In the genomic region with DNA sequence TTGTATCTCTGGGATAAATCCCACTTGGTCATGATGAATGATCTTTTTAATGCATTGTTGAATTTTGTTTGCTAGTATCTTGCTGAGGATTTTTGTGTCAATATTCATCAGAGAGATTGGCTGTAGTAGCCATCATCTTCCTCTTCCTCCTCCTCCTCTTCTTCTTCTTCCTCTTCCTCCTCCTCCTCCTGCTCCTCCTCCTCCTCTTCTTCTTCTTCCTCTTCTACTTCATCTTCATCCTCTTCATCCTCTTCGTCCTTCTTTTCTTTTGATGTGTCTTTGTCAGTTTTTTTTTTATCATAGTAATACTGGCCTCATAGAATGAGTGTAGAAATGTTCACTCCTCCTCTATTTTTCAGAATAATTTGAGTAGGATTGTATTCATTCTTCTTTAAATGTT, we compare ENCODE assay signal across 31 cellular contexts. TPM values are rescaled to one million over a fixed set of nuclear protein-coding genes. Genes with fewer than 3 reads are reported as not detected.
DNase-seq lines count a peak whose midpoint lies in the region; FAIRE-seq and TF ChIP-seq lines count a peak whose summit lies in the region.
"Had no signal": no experiment of that assay in that cellular context is flagged by ENCODE, and none has a peak within 500 bp of the region (broad histone marks: within the 10 kb centered on the region; RNA-seq: fewer than 3 reads in every experiment).

No MANE protein-coding gene starts in this region.

- intact Hi-C loops in A673 (cut with micrococcal nuclease; ENCODE audit: unreplicated experiment) = no loop called here

- FAIRE-seq in bronchial epithelial cell (lab: Jason Lieb, UNC) = peak; percentile 43
- FAIRE-seq: A549, D721Med had no signal

- no peak overlapping the region for H3K27ac ChIP-seq in HEK293 (ENCODE audit: extremely low read depth, low read depth, low read length)
- no peak overlapping the region for H3K27ac ChIP-seq in A673 (ENCODE audit: low read depth, low read length, poor library complexity, severe bottlenecking)
- H3K27ac ChIP-seq: 22Rv1; A549; BLaER1; BLaER1 treated with 17β-estradiol and CSF1 and Interleukin-3, amounts not matched to agents 10 nM and 100 nM; C4-2B had no signal

- no peak for TF ChIP-seq CTCF in HEK293 (tag by site-specific recombination; IDR thresholded peaks at IDR 0.05)
- no peak for TF ChIP-seq CTCF in bronchial epithelial cell (IDR thresholded peaks at IDR 0.05; ENCODE audit: insufficient read depth, low read length, severe bottlenecking)
- TF ChIP-seq CTCF in A673 (conservative IDR thresholded peaks at IDR 0.05; ENCODE audit: low read depth, low read length) = no peak

- no peak for DNase-seq in bronchial epithelial cell (ENCODE audit: low read depth)
- DNase-seq in A673 (ENCODE audit: low spot score) = no peak
- DNase-seq in effector CD4-positive, alpha-beta T cell = no peak
- DNase-seq: 8988T; ACHN; AML-193; BE2C; C1 segment of cervical spinal cord; Caco-2; Calu3; CD4-positive, alpha-beta memory T cell; CD4-positive, alpha-beta T cell; CD4-positive, CD25-positive, alpha-beta regulatory T cell; CD8-positive, alpha-beta memory T cell; CD8-positive, alpha-beta T cell; COR-L47; DMS 273 treated with DMSO at 0.1 percent for 48 hours; DMS153; DMS53; DMS79; DMS79 treated with DMSO at 0.1 percent for 48 hours; DND-41; EL had no signal

- H3K27me3 ChIP-seq in bronchial epithelial cell (ENCODE audit: control insufficient read depth, insufficient read depth, low read length) (no peaks in the 10 kb centered on the region), A673 (replicated peaks; ENCODE audit: insufficient read depth, low read depth, low read length, poor library complexity) (no peaks in the 10 kb centered on the region)
- H3K27me3 ChIP-seq: BE2C; BLaER1; BLaER1 treated with 17β-estradiol and CSF1 and Interleukin-3, amounts not matched to agents 10 nM and 100 nM had no signal

- H3K4me1 ChIP-seq in HEK293 (ENCODE audit: control insufficient read depth, insufficient read depth, low read length) = no peaks in the 10 kb centered on the region
- no peaks in the 10 kb centered on the region for H3K4me1 ChIP-seq in A673 (ENCODE audit: insufficient read depth, low read length, poor library complexity, severe bottlenecking)
- H3K4me1 ChIP-seq: A549; BE2C; BLaER1; BLaER1 treated with 17β-estradiol and CSF1 and Interleukin-3, amounts not matched to agents 10 nM and 100 nM; Caco-2 had no signal

- H3K36me3 ChIP-seq in HEK293 (ENCODE audit: control insufficient read depth in 2 of 2, insufficient read depth in 1 of 2, low read length in 2 of 2) = no peaks in the 10 kb centered on the region
- H3K36me3 ChIP-seq in bronchial epithelial cell (ENCODE audit: control insufficient read depth, insufficient read depth, low read length) = no peaks in the 10 kb centered on the region
- H3K36me3 ChIP-seq in A673 (ENCODE audit: insufficient read depth, low read length, poor library complexity, severe bottlenecking) = no peaks in the 10 kb centered on the region
- H3K36me3 ChIP-seq: BE2C; BLaER1; BLaER1 treated with 17β-estradiol and CSF1 and Interleukin-3, amounts not matched to agents 10 nM and 100 nM had no signal

- CTCF ChIA-PET in HEK293 (lab: Yijun Ruan, JAX) (no interaction called here), A673 (lab: Charles Lee) (no interaction called here)

- no peak overlapping the region for H3K4me3 ChIP-seq in HEK293 (ENCODE audit: low read depth, low read length)
- H3K4me3 ChIP-seq in bronchial epithelial cell (ENCODE audit: low read depth, low read length) = no peak overlapping the region
- no peak overlapping the region for H3K4me3 ChIP-seq in A673 (ENCODE audit: low read depth, low read length, poor library complexity, severe bottlenecking)
- H3K4me3 ChIP-seq: A549; BLaER1; BLaER1 treated with 17β-estradiol and CSF1 and Interleukin-3, amounts not matched to agents 10 nM and 100 nM had no signal

- H3K9me3 ChIP-seq in HEK293 (ENCODE audit: control insufficient read depth, insufficient read depth, low read depth, low read length) = no peaks in the 10 kb centered on the region
- H3K9me3 ChIP-seq in A673 (ENCODE audit: low read depth, low read length, poor library complexity, severe bottlenecking) = no peaks in the 10 kb centered on the region
- H3K9me3 ChIP-seq: BE2C; BLaER1; BLaER1 treated with 17β-estradiol and CSF1 and Interleukin-3, amounts not matched to agents 10 nM and 100 nM; Caco-2 had no signal

- no TSS peak for BruUV-seq in A673 (replicated peaks; lab: Mats Ljungman, UMichigan)

- POLR2A ChIA-PET in HEK293 (lab: Yijun Ruan, JAX) (no interaction called here), A673 (lab: Charles Lee; ENCODE audit: low non-redundant PET) (no interaction called here)

TF ChIP-seq in HEK293, 187 proteins besides CTCF, POLR2A, EP300 and RAD21:
- TF ChIP-seq ZNF830 (tag by site-specific recombination; IDR thresholded peaks at IDR 0.05; ENCODE audit: low read depth) = no peak
- TF ChIP-seq, protein P1, sequence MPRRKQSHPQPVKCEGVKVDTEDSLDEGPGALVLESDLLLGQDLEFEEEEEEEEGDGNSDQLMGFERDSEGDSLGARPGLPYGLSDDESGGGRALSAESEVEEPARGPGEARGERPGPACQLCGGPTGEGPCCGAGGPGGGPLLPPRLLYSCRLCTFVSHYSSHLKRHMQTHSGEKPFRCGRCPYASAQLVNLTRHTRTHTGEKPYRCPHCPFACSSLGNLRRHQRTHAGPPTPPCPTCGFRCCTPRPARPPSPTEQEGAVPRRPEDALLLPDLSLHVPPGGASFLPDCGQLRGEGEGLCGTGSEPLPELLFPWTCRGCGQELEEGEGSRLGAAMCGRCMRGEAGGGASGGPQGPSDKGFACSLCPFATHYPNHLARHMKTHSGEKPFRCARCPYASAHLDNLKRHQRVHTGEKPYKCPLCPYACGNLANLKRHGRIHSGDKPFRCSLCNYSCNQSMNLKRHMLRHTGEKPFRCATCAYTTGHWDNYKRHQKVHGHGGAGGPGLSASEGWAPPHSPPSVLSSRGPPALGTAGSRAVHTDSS (tag by site-specific recombination; IDR thresholded peaks at IDR 0.05) = peak; percentile 96

RNA-seq across cellular contexts. Expression of gene PPM1H, which starts 15.4 kb away (rescaled TPM):
- 0.79 and 0.90 TPM in 2 replicates for total RNA-seq in bronchial epithelial cell
- total RNA-seq in A673 (2021) = 0.04 and 0.35 TPM in 2 replicates
- total RNA-seq: B cell; CD4-positive, alpha-beta T cell; CD8-positive, alpha-beta T cell had no signal
